8 cellular contexts compared by ENCODE assay signal in the genomic region with DNA sequence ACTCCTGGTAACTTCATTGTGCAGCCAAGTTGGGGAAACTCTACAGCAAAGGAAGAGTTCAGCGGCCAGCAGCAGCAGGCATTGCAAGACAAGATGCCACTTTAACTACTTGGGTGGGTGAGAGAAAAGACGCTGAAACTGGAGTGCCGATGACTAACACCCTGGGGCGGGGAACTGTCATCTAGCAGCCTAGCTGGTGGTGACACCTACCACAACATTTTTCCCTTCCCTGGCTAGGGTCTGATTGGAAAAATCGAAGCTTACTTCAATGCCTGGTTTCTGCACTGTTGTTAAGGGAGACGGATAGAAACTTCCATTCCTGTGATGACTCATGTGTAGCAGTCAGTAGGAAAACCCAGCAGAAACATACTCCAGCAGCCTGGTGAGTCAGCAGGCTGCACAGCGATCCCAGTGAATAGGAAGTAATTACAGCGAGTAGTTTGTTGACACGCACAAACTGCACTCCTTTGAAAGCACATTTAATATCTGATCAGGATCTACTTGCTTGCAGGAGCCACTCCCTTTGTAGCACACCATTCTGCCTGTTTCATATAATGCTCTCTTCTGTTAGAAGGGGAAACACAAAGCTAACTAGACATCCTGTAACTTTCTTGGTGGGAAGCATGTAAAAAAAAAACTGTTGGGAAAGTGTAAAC.
A peak's percentile ranks its signal among the peaks of the same experiment; 100 is the strongest.
DNase-seq lines count a peak whose midpoint lies in the region; TF ChIP-seq lines count a peak whose summit lies in the region.

No MANE protein-coding gene starts in this region.

- H3K9me3 ChIP-seq in HUES48 (ENCODE audit: control insufficient read depth, insufficient read depth, low read length) (no peaks in the 10 kb centered on the region), esophagus (ENCODE audit: control insufficient read depth in 2 of 2, insufficient read depth in 1 of 2, low read depth in 1 of 2, low read length in 1 of 2) (no peaks in the 10 kb centered on the region)

- no peak for TF ChIP-seq CTCF in GM13976 (IDR thresholded peaks at IDR 0.05; ENCODE audit: borderline replicate concordance, control extremely low read depth, extremely low read depth, insufficient read depth, missing control alignments)

- H3K27ac ChIP-seq in HUES48 (ENCODE audit: low read depth, low read length): peak overlapping the region; percentile 58
- H3K27ac ChIP-seq in esophagus (ENCODE audit: low read depth in 2 of 2, low read length in 1 of 2): peak overlapping the region; percentile 46 to 82

- H3K27me3 ChIP-seq in HUES48 (ENCODE audit: control insufficient read depth, insufficient read depth, low read length): peaks cover 69% of the 10 kb centered on the region
- peaks cover 2 to 4% of the 10 kb centered on the region in 2 donors for H3K27me3 ChIP-seq in esophagus (ENCODE audit: control insufficient read depth in 1 of 2, insufficient read depth in 2 of 2, low read length in 2 of 2)

- H3K4me3 ChIP-seq in HUES48 (ENCODE audit: low read depth, low read length) (peak overlapping the region; percentile 70), esophagus (ENCODE audit: low read depth in 1 of 2, low read length in 2 of 2) (peak overlapping the region in 1 of 2 donors; percentile 64)

- DNase-seq in GM13976 (ENCODE audit: low spot score) (peak; percentile 26), OCI-M1 (lab: John Stamatoyannopoulos, UW) (peak; percentile 90), activated T-cell treated with anti-CD3 and anti-CD28 coated beads for 48 hours (ENCODE audit: low read depth) (peak; percentile 61), mucosa of gallbladder (ENCODE audit: low spot score) (peak; percentile 86), NCI-H524 treated with DMSO at 0.1 percent for 48 hours (lab: John Stamatoyannopoulos, UW) (no peak)
- DNase-seq in stimulated activated CD8-positive, alpha-beta memory T cell treated with anti-CD3 and anti-CD28 coated beads, Interleukin-15, amount 100 ng/mL, for 48 hours (ENCODE audit: low read depth in 2 of 2): peak; percentile 69 to 70

- in situ Hi-C loops in GM13976 (cut with MboI; ENCODE audit: low sequenced_read_pairs, unreplicated experiment): no loop called here

- WGBS in esophagus, 2 donors: 0 to 1% methylated on average over 9 of the region's 9 CpGs

- H3K9ac ChIP-seq in HUES48 (ENCODE audit: low read depth, low read length): no peak overlapping the region

- peaks cover 19% of the 10 kb centered on the region for H3K4me1 ChIP-seq in HUES48 (ENCODE audit: control insufficient read depth, insufficient read depth, low read length)
- peaks cover 2 to 7% of the 10 kb centered on the region in 2 donors for H3K4me1 ChIP-seq in esophagus (ENCODE audit: control insufficient read depth in 2 of 2, insufficient read depth in 2 of 2, low read length in 1 of 2)

- H3K36me3 ChIP-seq in HUES48 (ENCODE audit: control insufficient read depth, insufficient read depth, low read length): no peaks in the 10 kb centered on the region
- H3K36me3 ChIP-seq in esophagus (ENCODE audit: control insufficient read depth in 2 of 2, insufficient read depth in 2 of 2, low read length in 1 of 2): no peaks in the 10 kb centered on the region
